Comparison of ENCODE assay signal across 8 cellular contexts in genomic region chr1:154878371-154879355, GRCh38. TPM values are rescaled to one million over a fixed set of nuclear protein-coding genes. Genes with fewer than 3 reads are reported as not detected.
A peak's percentile ranks its signal among the peaks of the same experiment; 100 is the strongest.
DNase-seq lines count a peak whose midpoint lies in the region; ATAC-seq, FAIRE-seq and TF ChIP-seq lines count a peak whose summit lies in the region.

No MANE protein-coding gene starts in this region.

- ATAC-seq in GM21619 (IDR thresholded peaks at IDR 0.05; ENCODE audit: unreplicated experiment): peak; percentile 60

- FAIRE-seq in small intestine (lab: Jason Lieb, UNC): no peak

- H3K27ac ChIP-seq in ascending aorta: no peak overlapping the region
- H3K27ac ChIP-seq in small intestine (ENCODE audit: low read depth in 1 of 2, low read length in 1 of 2): no peak overlapping the region

- DNase-seq in AG09319 (ENCODE audit: extremely low read depth, low read depth) (peak; percentile 29), NCI-H146 treated with DMSO at 0.1 percent for 48 hours (lab: John Stamatoyannopoulos, UW; ENCODE audit: unreplicated experiment) (peak; percentile 51), T1000 (lab: John Stamatoyannopoulos, UW) (peak; percentile 39), ascending aorta (ENCODE audit: low spot score in 2 of 2) (peak in 1 of 2 donors; percentile 88), hippocampal formation (lab: John Stamatoyannopoulos, UW) (peak; percentile 62 to 66), small intestine (peak; percentile 72), cortex of kidney (lab: John Stamatoyannopoulos, UW) (no peak)

- H3K4me1 ChIP-seq in ascending aorta: no peaks in the 10 kb centered on the region
- peaks cover 0 to 7% of the 10 kb centered on the region in 2 donors for H3K4me1 ChIP-seq in small intestine (ENCODE audit: control insufficient read depth in 2 of 2, insufficient read depth in 1 of 2, low read depth in 1 of 2, low read length in 1 of 2)

- H3K27me3 ChIP-seq in ascending aorta: no peaks in the 10 kb centered on the region
- no peaks in the 10 kb centered on the region for H3K27me3 ChIP-seq in small intestine (ENCODE audit: control insufficient read depth in 2 of 2, insufficient read depth in 2 of 2, low read length in 2 of 2)

- H3K4me3 ChIP-seq in ascending aorta (no peak overlapping the region), small intestine (ENCODE audit: low read depth in 1 of 2, low read length in 2 of 2) (no peak overlapping the region)

- TF ChIP-seq CTCF in AG09319 (IDR thresholded peaks at IDR 0.05; ENCODE audit: low read depth, low read length) (peak; percentile 80), ascending aorta (IDR thresholded peaks at IDR 0.05) (peak; percentile 84 to 89 (median 88))

- intact Hi-C loops in ascending aorta (cut with DNase I): loop anchor here (1.0 kb wide), 3 partner anchors 209 to 398 kb away; no protein-coding TSS in a partner anchor

- no peaks in the 10 kb centered on the region for H3K9me3 ChIP-seq in ascending aorta
- no peaks in the 10 kb centered on the region for H3K9me3 ChIP-seq in small intestine (ENCODE audit: control insufficient read depth, low read depth)

- WGBS in small intestine, 3 donors: 46 to 51% (median 49%) methylated on average over 32 to 33 of the region's 33 CpGs

- H3K36me3 ChIP-seq in ascending aorta (no peaks in the 10 kb centered on the region), small intestine (ENCODE audit: control insufficient read depth in 2 of 2, insufficient read depth in 2 of 2, low read length in 2 of 2) (no peaks in the 10 kb centered on the region)

RNA-seq across cellular contexts. Expression of gene KCNN3, which starts 8.6 kb away (rescaled TPM):
- 24.6 TPM for total RNA-seq in ascending aorta
- 1 to 10 TPM in 1 of 3 donors, under 1 TPM in 2; 0.27 to 1.6 (median 0.45) TPM for polyA plus RNA-seq in small intestine

RNA-seq across cellular contexts. Expression of gene PMVK, which starts 57.9 kb away (rescaled TPM):
- 9.6 TPM for total RNA-seq in ascending aorta
- polyA plus RNA-seq in small intestine: 100 to 1,000 TPM in 1 of 3 donors, 10 to 100 TPM in 2; 59.5 to 120 (median 92.6) TPM
